In the genomic region with DNA sequence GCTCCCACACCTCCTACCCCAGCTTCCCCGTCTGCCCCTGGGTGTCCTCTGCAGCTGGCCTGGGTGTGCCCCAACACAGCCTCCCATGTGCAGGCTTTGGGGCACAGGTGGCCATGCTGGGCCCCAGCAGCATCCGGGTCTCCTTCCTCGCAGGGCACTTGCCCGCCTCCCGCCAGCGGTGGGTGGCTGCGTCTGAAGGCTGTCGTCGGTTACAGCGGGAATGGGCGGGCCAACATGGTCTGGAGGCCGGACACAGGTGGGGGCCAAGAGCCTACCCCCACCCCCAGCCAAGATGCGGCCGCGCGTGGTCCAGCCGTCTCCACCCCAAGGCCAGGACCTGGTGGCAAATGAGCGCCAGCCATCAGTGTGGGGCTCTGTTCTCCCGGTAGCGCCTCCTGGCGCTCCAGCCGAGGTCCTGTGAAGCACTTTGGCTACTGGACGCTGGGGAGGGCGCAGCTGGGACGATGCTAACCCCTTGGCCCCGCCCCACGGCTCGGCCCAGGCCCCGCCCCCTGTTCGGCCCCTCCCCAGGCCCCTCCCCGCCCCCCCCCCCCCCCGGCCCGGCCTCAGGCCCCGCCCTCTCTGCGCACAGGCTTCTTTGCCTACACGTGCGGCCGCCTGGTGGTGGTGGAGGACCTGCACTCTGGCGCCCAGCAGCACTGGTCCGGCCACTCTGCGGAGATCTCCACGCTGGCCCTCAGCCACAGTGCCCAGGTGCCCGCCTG, we compare ENCODE assay signal across 9 cellular contexts. TPM values are rescaled to one million over a fixed set of nuclear protein-coding genes. Genes with fewer than 3 reads are reported as not detected.
DNase-seq lines count a peak whose midpoint lies in the region; ATAC-seq and TF ChIP-seq lines count a peak whose summit lies in the region.
"Had no signal": no experiment of that assay in that cellular context is flagged by ENCODE, and none has a peak within 500 bp of the region (broad histone marks: within the 10 kb centered on the region; RNA-seq: fewer than 3 reads in every experiment).

No MANE protein-coding gene starts in this region.

- no peak overlapping the region for H3K27ac ChIP-seq in cardiac muscle cell

- H3K27me3 ChIP-seq in adipocyte (replicated peaks; ENCODE audit: control insufficient read depth, insufficient read depth, low read length) (no peaks in the 10 kb centered on the region), cardiac muscle cell (no peaks in the 10 kb centered on the region)

- no peak overlapping the region for H3K9ac ChIP-seq in adipocyte (ENCODE audit: low read length)

- H3K9me3 ChIP-seq in adipocyte (ENCODE audit: control insufficient read depth, low read length) (no peaks in the 10 kb centered on the region), cardiac muscle cell (ENCODE audit: low read depth) (no peaks in the 10 kb centered on the region)
- H3K9me3 ChIP-seq: Caco-2 had no signal

- H3K36me3 ChIP-seq in adipocyte (ENCODE audit: control insufficient read depth, insufficient read depth, low read length, severe bottlenecking): peaks cover 9% of the 10 kb centered on the region
- H3K36me3 ChIP-seq in cardiac muscle cell: no peaks in the 10 kb centered on the region

- TF ChIP-seq CTCF in cardiac muscle cell (IDR thresholded peaks at IDR 0.05; ENCODE audit: low read depth, low read length): peak; percentile 39

- H3K4me1 ChIP-seq in adipocyte (ENCODE audit: control insufficient read depth, insufficient read depth, low read length) (no peaks in the 10 kb centered on the region), cardiac muscle cell (ENCODE audit: low read depth) (no peaks in the 10 kb centered on the region)
- H3K4me1 ChIP-seq: Caco-2 had no signal

- H3K4me3 ChIP-seq in adipocyte (ENCODE audit: low read length): no peak overlapping the region
- no peak overlapping the region for H3K4me3 ChIP-seq in cardiac muscle cell

- no peak for ATAC-seq in HG02840 (IDR thresholded peaks at IDR 0.05; ENCODE audit: low FRiP score, unreplicated experiment)

- DNase-seq in NCI-H2081 (lab: John Stamatoyannopoulos, UW) (peak; percentile 62 to 78), NCI-H2081 treated with DMSO at 0.1 percent for 48 hours (lab: John Stamatoyannopoulos, UW) (no peak), HUDEP-2 (lab: John Stamatoyannopoulos, UW; ENCODE audit: unreplicated experiment in 76 of 76) (peak in 72 of 76 experiments; percentile 43 to 92 (median 85)), SKM-1 treated with dmso at 0.1 percent for 144 hours (lab: John Stamatoyannopoulos, UW; ENCODE audit: unreplicated experiment) (peak; percentile 95), adipocyte (ENCODE audit: low read depth) (peak; percentile 71), cardiac muscle cell (ENCODE audit: low read depth in 1 of 2, low spot score in 1 of 2) (peak; percentile 86 to 96), pons (ENCODE audit: low spot score) (peak; percentile 84)

RNA-seq across cellular contexts. Expression of a gene that starts 7.3 kb away (rescaled TPM):
- 251 and 305 TPM in 2 replicates for total RNA-seq in cardiac muscle cell
- 294 and 315 TPM in 2 replicates for polyA plus RNA-seq in cardiac muscle cell

RNA-seq across cellular contexts. Expression of a gene that starts 11.5 kb away (rescaled TPM):
- total RNA-seq in cardiac muscle cell: 25.6 and 26.5 TPM in 2 replicates
- 28.1 and 32.3 TPM in 2 replicates for polyA plus RNA-seq in cardiac muscle cell

RNA-seq across cellular contexts. Expression of a gene that starts 14.8 kb away (rescaled TPM):
- total RNA-seq in cardiac muscle cell: 3.6 and 12.9 TPM in 2 replicates
- 2.6 and 4.7 TPM in 2 replicates for polyA plus RNA-seq in cardiac muscle cell

RNA-seq across cellular contexts. Expression of a gene that starts 19.0 kb away (rescaled TPM):
- 123 and 144 TPM in 2 replicates for total RNA-seq in cardiac muscle cell
- polyA plus RNA-seq in cardiac muscle cell: 131 and 146 TPM in 2 replicates

RNA-seq across cellular contexts. Expression of a gene that starts 19.6 kb away (rescaled TPM):
- total RNA-seq in cardiac muscle cell: 176 and 207 TPM in 2 replicates
- 219 and 269 TPM in 2 replicates for polyA plus RNA-seq in cardiac muscle cell
